13 cellular contexts compared by ENCODE assay signal in genomic region chr9:134564431-134565170, GRCh38.
DNase-seq lines count a peak whose midpoint lies in the region; ATAC-seq and TF ChIP-seq lines count a peak whose summit lies in the region.
"Had no signal": no experiment of that assay in that cellular context is flagged by ENCODE, and none has a peak within 500 bp of the region (broad histone marks: within the 10 kb centered on the region; RNA-seq: fewer than 3 reads in every experiment).

No MANE protein-coding gene starts in this region.

- TF ChIP-seq CTCF in PC-3 (conservative IDR thresholded peaks at IDR 0.05; ENCODE audit: low read depth, low read length) (no peak), fibroblast of lung (conservative IDR thresholded peaks at IDR 0.05 in 1 of 2, IDR thresholded peaks at IDR 0.05 in 1 of 2; ENCODE audit: low read depth in 1 of 2, low read length in 2 of 2) (no peak)

- CTCF ChIA-PET in PC-3 (lab: Charles Lee): no interaction called here

- no peaks in the 10 kb centered on the region for H3K9me2 ChIP-seq in PC-3 (replicated peaks; ENCODE audit: low read length)

- DNase-seq in GM03348 (ENCODE audit: low spot score) (peak; percentile 74), PC-3 (peak; percentile 20), fibroblast of lung (ENCODE audit: low read depth in 2 of 2) (peak; percentile 94 to 97), NOMO-1 treated with DMSO at 0.1 percent for 48 hours (lab: John Stamatoyannopoulos, UW; ENCODE audit: unreplicated experiment) (no peak), SHP77 treated with DMSO at 0.1 percent for 48 hours (lab: John Stamatoyannopoulos, UW) (no peak)
- peak; percentile 4 for DNase-seq in stimulated activated CD8-positive, alpha-beta memory T cell treated with anti-CD3 and anti-CD28 coated beads, Interleukin-4, amount 100 ng/mL, for 48 hours
- DNase-seq: activated naive CD4-positive, alpha-beta T cell treated with anti-CD3 and anti-CD28 coated beads, Interleukin-2, amount 50 U/mL, for 16 hours; DMS153; esophagus squamous epithelium; NCI-H1092; NCI-H510A had no signal

- H2AFZ ChIP-seq in PC-3 (ENCODE audit: low read length): no peak overlapping the region
- H2AFZ ChIP-seq in fibroblast of lung (ENCODE audit: low read length): no peak overlapping the region

- H3K27me3 ChIP-seq in PC-3 (ENCODE audit: low read length) (no peaks in the 10 kb centered on the region), fibroblast of lung (ENCODE audit: control insufficient read depth, insufficient read depth, low read length) (peaks cover 7% of the 10 kb centered on the region)
- H3K27me3 ChIP-seq: esophagus squamous epithelium had no signal

- H3K27ac ChIP-seq in PC-3 (ENCODE audit: low read length) (no peak overlapping the region), fibroblast of lung (ENCODE audit: insufficient read depth, low read length) (no peak overlapping the region)
- H3K27ac ChIP-seq: esophagus squamous epithelium had no signal

- H3K4me3 ChIP-seq in PC-3 (ENCODE audit: low read length): no peak overlapping the region
- H3K4me3 ChIP-seq in fibroblast of lung (replicated peaks in 1 of 4; ENCODE audit: control extremely low read depth in 1 of 4, insufficient read depth in 1 of 4, low read depth in 3 of 4, low read length in 4 of 4): no peak overlapping the region
- H3K4me3 ChIP-seq: esophagus squamous epithelium, GM12878 had no signal

- H3K4me1 ChIP-seq in PC-3 (ENCODE audit: insufficient read depth, low read length) (no peaks in the 10 kb centered on the region), fibroblast of lung (ENCODE audit: control insufficient read depth, extremely low read depth, insufficient read depth, low read length) (no peaks in the 10 kb centered on the region)
- H3K4me1 ChIP-seq: esophagus squamous epithelium had no signal

- no peaks in the 10 kb centered on the region for H3K9me3 ChIP-seq in PC-3 (ENCODE audit: low read length)
- H3K9me3 ChIP-seq in fibroblast of lung (ENCODE audit: control insufficient read depth, insufficient read depth, low read depth, low read length): no peaks in the 10 kb centered on the region

- H3K79me2 ChIP-seq in PC-3 (ENCODE audit: low read length) (no peaks in the 10 kb centered on the region), fibroblast of lung (ENCODE audit: control insufficient read depth, insufficient read depth, low read length) (no peaks in the 10 kb centered on the region)

- H3K9ac ChIP-seq in PC-3 (ENCODE audit: low read length): no peak overlapping the region
- no peak overlapping the region for H3K9ac ChIP-seq in fibroblast of lung (ENCODE audit: insufficient read depth, low read length)

- H3F3A ChIP-seq in PC-3 (ENCODE audit: low read length, unreplicated experiment): no peaks in the 10 kb centered on the region

- POLR2A ChIA-PET in PC-3 (lab: Charles Lee; ENCODE audit: unreplicated experiment): no interaction called here

- H3K4me2 ChIP-seq in PC-3 (ENCODE audit: low read length) (no peak overlapping the region), fibroblast of lung (ENCODE audit: extremely low read depth, insufficient read depth, low read length) (peak overlapping the region; percentile 15)

- H3K36me3 ChIP-seq in PC-3 (ENCODE audit: low read depth, low read length) (no peaks in the 10 kb centered on the region), fibroblast of lung (ENCODE audit: control insufficient read depth, insufficient read depth, low read length) (no peaks in the 10 kb centered on the region)
- H3K36me3 ChIP-seq: esophagus squamous epithelium had no signal

- ATAC-seq in PC-3 (no peak), GM19324 (IDR thresholded peaks at IDR 0.05; ENCODE audit: low FRiP score, unreplicated experiment) (no peak)
- ATAC-seq: GM12878 had no signal

- BruUV-seq in PC-3 (replicated peaks; lab: Mats Ljungman, UMichigan): no TSS peak

- no peaks in the 10 kb centered on the region for H4K20me1 ChIP-seq in PC-3 (ENCODE audit: low read length)
- no peaks in the 10 kb centered on the region for H4K20me1 ChIP-seq in fibroblast of lung (ENCODE audit: control insufficient read depth, extremely low read depth, insufficient read depth, low read length)

- intact Hi-C loops in PC-3 (cut with micrococcal nuclease): no loop called here

Comparison
In these comparisons a context has a peak if more than half of its experiments do, and no peak if none do; other contexts are left out.
1. DNase-seq: peak in GM03348 (single experiment), PC-3 (single experiment), fibroblast of lung (2 of 2) and stimulated activated CD8-positive, alpha-beta memory T cell treated with anti-CD3 and anti-CD28 coated beads, Interleukin-4, amount 100 ng/mL, for 48 hours (single experiment); none in NOMO-1 treated with DMSO at 0.1 percent for 48 hours (single experiment) and SHP77 treated with DMSO at 0.1 percent for 48 hours (single experiment).